Comparison of ENCODE assay signal across 1 cellular context in genomic region chrX:49878834-49879655, GRCh38.
TF ChIP-seq lines count a peak whose summit lies in the region.

USP27X (plus strand) TSS chrX:49879484; CDS start chrX:49880308, 824 bp downstream.

TF ChIP-seq in K562, 482 proteins besides CTCF, POLR2A, EP300 and RAD21 (continued from another document):
- TF ChIP-seq, protein P1, sequence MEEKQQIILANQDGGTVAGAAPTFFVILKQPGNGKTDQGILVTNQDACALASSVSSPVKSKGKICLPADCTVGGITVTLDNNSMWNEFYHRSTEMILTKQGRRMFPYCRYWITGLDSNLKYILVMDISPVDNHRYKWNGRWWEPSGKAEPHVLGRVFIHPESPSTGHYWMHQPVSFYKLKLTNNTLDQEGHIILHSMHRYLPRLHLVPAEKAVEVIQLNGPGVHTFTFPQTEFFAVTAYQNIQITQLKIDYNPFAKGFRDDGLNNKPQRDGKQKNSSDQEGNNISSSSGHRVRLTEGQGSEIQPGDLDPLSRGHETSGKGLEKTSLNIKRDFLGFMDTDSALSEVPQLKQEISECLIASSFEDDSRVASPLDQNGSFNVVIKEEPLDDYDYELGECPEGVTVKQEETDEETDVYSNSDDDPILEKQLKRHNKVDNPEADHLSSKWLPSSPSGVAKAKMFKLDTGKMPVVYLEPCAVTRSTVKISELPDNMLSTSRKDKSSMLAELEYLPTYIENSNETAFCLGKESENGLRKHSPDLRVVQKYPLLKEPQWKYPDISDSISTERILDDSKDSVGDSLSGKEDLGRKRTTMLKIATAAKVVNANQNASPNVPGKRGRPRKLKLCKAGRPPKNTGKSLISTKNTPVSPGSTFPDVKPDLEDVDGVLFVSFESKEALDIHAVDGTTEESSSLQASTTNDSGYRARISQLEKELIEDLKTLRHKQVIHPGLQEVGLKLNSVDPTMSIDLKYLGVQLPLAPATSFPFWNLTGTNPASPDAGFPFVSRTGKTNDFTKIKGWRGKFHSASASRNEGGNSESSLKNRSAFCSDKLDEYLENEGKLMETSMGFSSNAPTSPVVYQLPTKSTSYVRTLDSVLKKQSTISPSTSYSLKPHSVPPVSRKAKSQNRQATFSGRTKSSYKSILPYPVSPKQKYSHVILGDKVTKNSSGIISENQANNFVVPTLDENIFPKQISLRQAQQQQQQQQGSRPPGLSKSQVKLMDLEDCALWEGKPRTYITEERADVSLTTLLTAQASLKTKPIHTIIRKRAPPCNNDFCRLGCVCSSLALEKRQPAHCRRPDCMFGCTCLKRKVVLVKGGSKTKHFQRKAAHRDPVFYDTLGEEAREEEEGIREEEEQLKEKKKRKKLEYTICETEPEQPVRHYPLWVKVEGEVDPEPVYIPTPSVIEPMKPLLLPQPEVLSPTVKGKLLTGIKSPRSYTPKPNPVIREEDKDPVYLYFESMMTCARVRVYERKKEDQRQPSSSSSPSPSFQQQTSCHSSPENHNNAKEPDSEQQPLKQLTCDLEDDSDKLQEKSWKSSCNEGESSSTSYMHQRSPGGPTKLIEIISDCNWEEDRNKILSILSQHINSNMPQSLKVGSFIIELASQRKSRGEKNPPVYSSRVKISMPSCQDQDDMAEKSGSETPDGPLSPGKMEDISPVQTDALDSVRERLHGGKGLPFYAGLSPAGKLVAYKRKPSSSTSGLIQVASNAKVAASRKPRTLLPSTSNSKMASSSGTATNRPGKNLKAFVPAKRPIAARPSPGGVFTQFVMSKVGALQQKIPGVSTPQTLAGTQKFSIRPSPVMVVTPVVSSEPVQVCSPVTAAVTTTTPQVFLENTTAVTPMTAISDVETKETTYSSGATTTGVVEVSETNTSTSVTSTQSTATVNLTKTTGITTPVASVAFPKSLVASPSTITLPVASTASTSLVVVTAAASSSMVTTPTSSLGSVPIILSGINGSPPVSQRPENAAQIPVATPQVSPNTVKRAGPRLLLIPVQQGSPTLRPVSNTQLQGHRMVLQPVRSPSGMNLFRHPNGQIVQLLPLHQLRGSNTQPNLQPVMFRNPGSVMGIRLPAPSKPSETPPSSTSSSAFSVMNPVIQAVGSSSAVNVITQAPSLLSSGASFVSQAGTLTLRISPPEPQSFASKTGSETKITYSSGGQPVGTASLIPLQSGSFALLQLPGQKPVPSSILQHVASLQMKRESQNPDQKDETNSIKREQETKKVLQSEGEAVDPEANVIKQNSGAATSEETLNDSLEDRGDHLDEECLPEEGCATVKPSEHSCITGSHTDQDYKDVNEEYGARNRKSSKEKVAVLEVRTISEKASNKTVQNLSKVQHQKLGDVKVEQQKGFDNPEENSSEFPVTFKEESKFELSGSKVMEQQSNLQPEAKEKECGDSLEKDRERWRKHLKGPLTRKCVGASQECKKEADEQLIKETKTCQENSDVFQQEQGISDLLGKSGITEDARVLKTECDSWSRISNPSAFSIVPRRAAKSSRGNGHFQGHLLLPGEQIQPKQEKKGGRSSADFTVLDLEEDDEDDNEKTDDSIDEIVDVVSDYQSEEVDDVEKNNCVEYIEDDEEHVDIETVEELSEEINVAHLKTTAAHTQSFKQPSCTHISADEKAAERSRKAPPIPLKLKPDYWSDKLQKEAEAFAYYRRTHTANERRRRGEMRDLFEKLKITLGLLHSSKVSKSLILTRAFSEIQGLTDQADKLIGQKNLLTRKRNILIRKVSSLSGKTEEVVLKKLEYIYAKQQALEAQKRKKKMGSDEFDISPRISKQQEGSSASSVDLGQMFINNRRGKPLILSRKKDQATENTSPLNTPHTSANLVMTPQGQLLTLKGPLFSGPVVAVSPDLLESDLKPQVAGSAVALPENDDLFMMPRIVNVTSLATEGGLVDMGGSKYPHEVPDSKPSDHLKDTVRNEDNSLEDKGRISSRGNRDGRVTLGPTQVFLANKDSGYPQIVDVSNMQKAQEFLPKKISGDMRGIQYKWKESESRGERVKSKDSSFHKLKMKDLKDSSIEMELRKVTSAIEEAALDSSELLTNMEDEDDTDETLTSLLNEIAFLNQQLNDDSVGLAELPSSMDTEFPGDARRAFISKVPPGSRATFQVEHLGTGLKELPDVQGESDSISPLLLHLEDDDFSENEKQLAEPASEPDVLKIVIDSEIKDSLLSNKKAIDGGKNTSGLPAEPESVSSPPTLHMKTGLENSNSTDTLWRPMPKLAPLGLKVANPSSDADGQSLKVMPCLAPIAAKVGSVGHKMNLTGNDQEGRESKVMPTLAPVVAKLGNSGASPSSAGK (IDR thresholded peaks at IDR 0.05) = peak; percentile 77
- peak; percentile 83 for TF ChIP-seq L3MBTL2 (IDR thresholded peaks at IDR 0.05)
- TF ChIP-seq HNRNPUL1 (IDR thresholded peaks at IDR 0.05; ENCODE audit: low read length) = no peak
